ENCODE assay signal across 32 cellular contexts in the genomic region with DNA sequence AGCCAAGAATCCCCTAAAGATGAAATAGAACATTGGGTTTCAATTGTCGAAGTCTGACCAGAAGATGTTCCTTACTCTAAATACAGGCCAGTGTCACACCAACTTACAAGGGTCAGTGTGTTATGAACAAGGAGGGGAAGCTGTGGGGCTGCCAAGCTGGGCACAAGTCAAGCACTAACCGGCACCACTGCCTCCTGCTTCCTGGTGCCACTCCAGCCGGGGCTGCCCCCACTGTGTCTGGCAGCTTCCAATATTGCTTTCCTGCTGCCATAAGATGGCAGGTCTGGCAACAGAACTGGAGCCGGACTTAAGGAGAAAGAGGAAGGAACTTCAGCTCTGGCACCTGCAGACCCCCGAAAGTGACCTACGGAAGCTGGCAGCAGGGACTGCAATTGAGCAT. TPM values are rescaled to one million over a fixed set of nuclear protein-coding genes. Genes with fewer than 3 reads are reported as not detected.
"Had no signal": no experiment of that assay in that cellular context is flagged by ENCODE, and none has a peak within 500 bp of the region (broad histone marks: within the 10 kb centered on the region; RNA-seq: fewer than 3 reads in every experiment).

No MANE protein-coding gene starts in this region.

- H3K4me2 ChIP-seq: PC-9 had no signal

- H3K4me3 ChIP-seq: MG63, PC-9, SJCRH30, SK-N-MC had no signal

- H3K4me1 ChIP-seq: SJCRH30 had no signal

- ATAC-seq: Panc1, Right ventricle myocardium inferior, SK-N-SH treated with all-trans-retinoic acid at 6 μM for 48 hours had no signal

- H2AFZ ChIP-seq: PC-9 had no signal

- H3K27ac ChIP-seq: PC-9, RWPE1, SJCRH30, SK-N-MC had no signal

- DNase-seq: Kasumi-1, KG1, MG63, NCI-H1048, NCI-H1092 treated with DMSO at 0.1 percent for 48 hours, NCI-H1105 treated with DMSO at 0.1 percent for 48 hours, NCI-H1417 treated with DMSO at 0.1 percent for 48 hours, NCI-H1436 treated with DMSO at 0.1 percent for 48 hours, NCI-H1694 treated with DMSO at 0.1 percent for 48 hours, NCI-H187 treated with DMSO at 0.1 percent for 48 hours, NCI-H2029, NCI-H2171 treated with DMSO at 0.1 percent for 48 hours, NCI-H2227 treated with DMSO at 0.1 percent for 48 hours, NCI-H446, NCI-H510A treated with DMSO at 0.1 percent for 48 hours, NCI-H524 treated with DMSO at 0.1 percent for 48 hours, NCI-H526 treated with DMSO at 0.1 percent for 48 hours, NCI-H774, PC-9, SHP77, SIG-M5, SJCRH30 had no signal

- H3K9me3 ChIP-seq: MG63, SJCRH30 had no signal

- H3K36me3 ChIP-seq: MG63, SJCRH30 had no signal

RNA-seq across cellular contexts. Expression of gene PGA3, which starts 28.4 kb away (rescaled TPM):
- total RNA-seq: M059J, NCI-H460, OCI-LY7, PC-9, RPMI7951, SJCRH30, SK-MEL-5 had no signal

RNA-seq across cellular contexts. Expression of gene PGA4, which starts 47.2 kb away (rescaled TPM):
- total RNA-seq: M059J, NCI-H460, OCI-LY7, PC-9, Right ventricle myocardium inferior, RPMI7951, SJCRH30, SK-MEL-5 had no signal
